In the genomic region with DNA sequence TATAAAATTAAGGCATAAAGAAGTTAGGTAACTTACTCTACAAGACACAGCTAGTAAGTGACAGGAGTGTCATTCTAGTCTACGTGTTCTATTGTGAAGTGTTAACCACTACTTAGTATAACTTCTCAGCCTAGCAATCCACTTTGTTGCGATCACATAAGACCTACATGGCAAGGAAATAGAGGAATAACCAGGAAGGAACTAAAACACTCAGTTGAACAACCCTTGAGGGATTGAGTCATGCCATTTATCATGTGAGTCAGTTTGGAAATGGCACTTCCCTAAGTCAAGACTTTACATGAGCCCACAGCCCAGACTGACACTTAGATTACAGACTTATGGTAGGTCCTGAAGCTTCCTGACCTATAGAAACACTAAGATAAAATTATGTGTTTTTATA, we compare ENCODE assay signal across 21 cellular contexts.
A peak's percentile ranks its signal among the peaks of the same experiment; 100 is the strongest.
DNase-seq lines count a peak whose midpoint lies in the region; ATAC-seq and TF ChIP-seq lines count a peak whose summit lies in the region.
"Had no signal": no experiment of that assay in that cellular context is flagged by ENCODE, and none has a peak within 500 bp of the region (broad histone marks: within the 10 kb centered on the region; RNA-seq: fewer than 3 reads in every experiment).

No MANE protein-coding gene starts in this region.

- H3K79me2 ChIP-seq in PC-3 (ENCODE audit: low read length), result no peaks in the 10 kb centered on the region

- CTCF ChIA-PET in PC-3 (lab: Charles Lee), result no interaction called here

- no peaks in the 10 kb centered on the region for H3K9me2 ChIP-seq in PC-3 (replicated peaks; ENCODE audit: low read length)

- no peak overlapping the region for H3K27ac ChIP-seq in PC-3 (ENCODE audit: low read length)
- H3K27ac ChIP-seq in WERI-Rb-1, result no peak overlapping the region
- H3K27ac ChIP-seq: skin epidermis, vagina had no signal

- H4K20me1 ChIP-seq in PC-3 (ENCODE audit: low read length), result no peaks in the 10 kb centered on the region

- no TSS peak for BruUV-seq in PC-3 (replicated peaks; lab: Mats Ljungman, UMichigan)

- POLR2A ChIA-PET in PC-3 (lab: Charles Lee; ENCODE audit: unreplicated experiment), result interaction anchor here (0.6 kb wide), 1 partner anchor 143 kb away, joined by 6 read pairs; no protein-coding TSS in a partner anchor

- peak; percentile 7 for DNase-seq in KG1 (lab: John Stamatoyannopoulos, UW)
- peak; percentile 46 for DNase-seq in PC-3
- peak; percentile 85 for DNase-seq in epithelial cell of esophagus (ENCODE audit: low read depth)
- peak; percentile 24 for DNase-seq in skeletal muscle cell (ENCODE audit: low read depth)
- DNase-seq in WERI-Rb-1, result no peak
- DNase-seq in NCI-H2107 (lab: John Stamatoyannopoulos, UW), result no peak
- no peak for DNase-seq in stimulated activated CD4-positive, alpha-beta T cell treated with anti-CD3 and anti-CD28 coated beads, Interleukin-2, amount 100 ng/mL, for 24 hours
- DNase-seq: activated CD4-positive, alpha-beta T cell treated with anti-CD3 and anti-CD28 coated beads for 36 hours; activated gamma-delta T cell; Calu3; cerebellar nuclear complex; effector CD4-positive, alpha-beta T cell; GF-D8; NCI-H1694 treated with DMSO at 0.1 percent for 48 hours; NCI-H446; SHP77 treated with DMSO at 0.1 percent for 48 hours; stimulated activated CD4-positive, alpha-beta T cell treated with anti-CD3 and anti-CD28 coated beads, Interleukin-4, amount 100 ng/mL, for 24 hours had no signal

- no peaks in the 10 kb centered on the region for H3K4me1 ChIP-seq in PC-3 (ENCODE audit: insufficient read depth, low read length)
- H3K4me1 ChIP-seq: vagina had no signal

- H3K27me3 ChIP-seq in PC-3 (ENCODE audit: low read length) (no peaks in the 10 kb centered on the region), WERI-Rb-1 (ENCODE audit: insufficient read depth, low read depth, severe bottlenecking) (no peaks in the 10 kb centered on the region)
- H3K27me3 ChIP-seq: vagina had no signal

- TF ChIP-seq CTCF in PC-3 (conservative IDR thresholded peaks at IDR 0.05; ENCODE audit: low read depth, low read length) (no peak), epithelial cell of esophagus (IDR thresholded peaks at IDR 0.05; ENCODE audit: insufficient read depth, low read depth, low read length, missing control alignments) (no peak), WERI-Rb-1 (IDR thresholded peaks at IDR 0.05; ENCODE audit: low read depth, low read length) (no peak)

- peak; percentile 91 for ATAC-seq in PC-3
- ATAC-seq: activated CD4-positive, alpha-beta T cell treated with anti-CD3 and anti-CD28 coated beads for 36 hours; GM12878; natural killer cell treated with Interleukin-12 subunit alpha and Interleukin-12 subunit beta and Interleukin-15 and Interleukin-18, amount 100 ng/mL, for 72 hours had no signal

- H3K9me3 ChIP-seq in PC-3 (ENCODE audit: low read length) (no peaks in the 10 kb centered on the region), WERI-Rb-1 (ENCODE audit: severe bottlenecking) (no peaks in the 10 kb centered on the region)
- H3K9me3 ChIP-seq: vagina had no signal

- H3K9ac ChIP-seq in PC-3 (ENCODE audit: low read length), result no peak overlapping the region

- no peaks in the 10 kb centered on the region for H3K36me3 ChIP-seq in PC-3 (ENCODE audit: low read depth, low read length)
- H3K36me3 ChIP-seq in WERI-Rb-1, result no peaks in the 10 kb centered on the region
- H3K36me3 ChIP-seq: vagina had no signal

- H2AFZ ChIP-seq in PC-3 (ENCODE audit: low read length), result no peak overlapping the region

- H3K4me2 ChIP-seq in PC-3 (ENCODE audit: low read length), result no peak overlapping the region

- H3K4me3 ChIP-seq in PC-3 (ENCODE audit: low read length), result no peak overlapping the region
- H3K4me3 ChIP-seq in epithelial cell of esophagus (ENCODE audit: low read length), result no peak overlapping the region
- H3K4me3 ChIP-seq in skeletal muscle cell (ENCODE audit: low read depth, low read length), result no peak overlapping the region
- no peak overlapping the region for H3K4me3 ChIP-seq in WERI-Rb-1 (ENCODE audit: low read depth, low read length)
- H3K4me3 ChIP-seq: GM12878, skin epidermis, vagina had no signal

- H3F3A ChIP-seq in PC-3 (ENCODE audit: low read length, unreplicated experiment), result no peaks in the 10 kb centered on the region

- intact Hi-C loops in PC-3 (cut with micrococcal nuclease), result loop anchor here (10.0 kb wide), 1 partner anchor 1230 kb away; no protein-coding TSS in a partner anchor

Comparison
In these comparisons a context has a peak if more than half of its experiments do, and no peak if none do; other contexts are left out.
1. DNase-seq: peak in KG1 (single experiment), PC-3 (single experiment), epithelial cell of esophagus (single experiment) and skeletal muscle cell (single experiment); none in WERI-Rb-1 (single experiment), NCI-H2107 (single experiment) and stimulated activated CD4-positive, alpha-beta T cell treated with anti-CD3 and anti-CD28 coated beads, Interleukin-2, amount 100 ng/mL, for 24 hours (0 of 2).